ENCODE assay signal across 25 cellular contexts in the genomic region with DNA sequence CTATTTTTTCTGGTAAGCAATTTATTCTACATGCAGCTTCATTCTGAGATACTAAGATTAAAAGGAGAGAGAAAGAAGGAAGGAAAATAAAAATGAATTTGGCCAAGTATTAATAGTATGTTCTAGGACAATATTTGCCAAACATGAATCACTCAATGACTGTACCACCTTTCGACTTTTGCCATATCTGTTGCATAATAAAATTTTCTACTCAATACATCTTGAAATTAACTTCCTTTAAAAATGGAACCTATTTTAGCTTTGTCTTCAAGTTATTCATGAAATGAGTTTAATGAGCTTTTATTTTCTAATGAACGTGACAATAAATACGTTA.
A peak's percentile ranks its signal among the peaks of the same experiment; 100 is the strongest.
DNase-seq lines count a peak whose midpoint lies in the region; ATAC-seq, FAIRE-seq and TF ChIP-seq lines count a peak whose summit lies in the region.
"Had no signal": no experiment of that assay in that cellular context is flagged by ENCODE, and none has a peak within 500 bp of the region (broad histone marks: within the 10 kb centered on the region; RNA-seq: fewer than 3 reads in every experiment).

No MANE protein-coding gene starts in this region.

- no peak overlapping the region for H4K5ac ChIP-seq in IMR-90 (ENCODE audit: low read depth, low read length)

- no peak overlapping the region for H3K4me3 Mint-ChIP-seq in activated CD8-positive, alpha-beta memory T cell treated with anti-CD3 and anti-CD28 coated beads, Interleukin-2, amount 10 ng/mL, durations not matched to agents 7 days and 5 days
- H3K4me3 Mint-ChIP-seq: activated CD4-positive, alpha-beta memory T cell treated with anti-CD3 and anti-CD28 coated beads for 36 hours; activated naive CD4-positive, alpha-beta T cell treated with anti-CD3 and anti-CD28 coated beads for 36 hours; stimulated activated effector memory CD8-positive, alpha-beta T cell treated with anti-CD3 and anti-CD28 coated beads, Interleukin-12 subunit alpha, Interleukin-12 subunit beta, amount 100 ng/mL, for 72 hours; T-helper 2 cell treated with Interferon-gamma antibody and Interleukin-4, amounts not matched to agents 5 μg/mL and 100 μg/mL, for 36 hours had no signal

- H2AFZ ChIP-seq in IMR-90 (replicated peaks; ENCODE audit: low read length, poor library complexity), result no peak overlapping the region
- no peak overlapping the region for H2AFZ ChIP-seq in trophoblast cell (ENCODE audit: insufficient read depth, low read length, poor library complexity)

- POLR2A ChIA-PET in IMR-90 (lab: Charles Lee; ENCODE audit: unreplicated experiment), result no interaction called here

- no peaks in the 10 kb centered on the region for H3K27me3 Mint-ChIP-seq in activated CD8-positive, alpha-beta memory T cell treated with anti-CD3 and anti-CD28 coated beads, Interleukin-2, amount 10 ng/mL, durations not matched to agents 7 days and 5 days
- H3K27me3 Mint-ChIP-seq: activated CD4-positive, alpha-beta memory T cell treated with anti-CD3 and anti-CD28 coated beads for 36 hours had no signal

- no peak for TF ChIP-seq RAD21 in IMR-90 (IDR thresholded peaks at IDR 0.05; ENCODE audit: low read length)

- peaks cover 12 to 15% of the 10 kb centered on the region in 2 experiments; a peak in 3 of 4 replicates for H3K79me1 ChIP-seq in IMR-90 (ENCODE audit: low read depth in 1 of 2, low read length in 2 of 2)
- no peaks in the 10 kb centered on the region for H3K79me1 ChIP-seq in trophoblast cell (ENCODE audit: low read length)

- H2BK15ac ChIP-seq in IMR-90 (ENCODE audit: low read depth, low read length), result no peak overlapping the region

- intact Hi-C loops in IMR-90 (cut with micrococcal nuclease), result no loop called here
- intact Hi-C loops in posterior cingulate gyrus (cut with DNase I), result no loop called here

- H2BK20ac ChIP-seq in IMR-90 (ENCODE audit: low read depth, low read length), result no peak overlapping the region

- no peak for TF ChIP-seq CTCF in IMR-90 (conservative IDR thresholded peaks at IDR 0.05; ENCODE audit: low read depth, low read length)

- no peak overlapping the region for H3K27ac Mint-ChIP-seq in activated CD8-positive, alpha-beta memory T cell treated with anti-CD3 and anti-CD28 coated beads, Interleukin-2, amount 10 ng/mL, durations not matched to agents 7 days and 5 days
- H3K27ac Mint-ChIP-seq: activated CD4-positive, alpha-beta memory T cell treated with anti-CD3 and anti-CD28 coated beads for 36 hours; activated naive CD4-positive, alpha-beta T cell treated with anti-CD3 and anti-CD28 coated beads for 36 hours; stimulated activated effector memory CD8-positive, alpha-beta T cell treated with anti-CD3 and anti-CD28 coated beads, Interleukin-12 subunit alpha, Interleukin-12 subunit beta, amount 100 ng/mL, for 72 hours; T-helper 2 cell treated with Interferon-gamma antibody and Interleukin-4, amounts not matched to agents 5 μg/mL and 100 μg/mL, for 36 hours; type B pancreatic cell had no signal

- WGBS in IMR-90 (ENCODE audit: extremely low coverage in 2 of 2, insufficient read length in 1 of 2), 2 experiments, result no CpG with 5 or more reads among the region's 3 CpGs
- no CpG with 5 or more reads among the region's 3 CpGs for WGBS in trophoblast cell (ENCODE audit: extremely low coverage, insufficient coverage, insufficient read length)

- no TSS peak for BruUV-seq in IMR-90 (replicated peaks; lab: Mats Ljungman, UMichigan)

- no peak overlapping the region for H4K12ac ChIP-seq in trophoblast cell (ENCODE audit: low read depth, low read length)

- H3K23ac ChIP-seq in IMR-90 (ENCODE audit: low read depth, low read length), result no peak overlapping the region
- no peak overlapping the region for H3K23ac ChIP-seq in trophoblast cell (ENCODE audit: low read length)

- no peaks in the 10 kb centered on the region for H3K79me2 ChIP-seq in trophoblast cell (ENCODE audit: control insufficient read depth, insufficient read depth, low read length, poor library complexity)

- H3K4ac ChIP-seq in IMR-90 (ENCODE audit: low read depth, low read length), result no peak overlapping the region
- H3K4ac ChIP-seq in trophoblast cell (ENCODE audit: low read depth, low read length), result no peak overlapping the region

- H3K4me1 Mint-ChIP-seq in activated CD8-positive, alpha-beta memory T cell treated with anti-CD3 and anti-CD28 coated beads, Interleukin-2, amount 10 ng/mL, durations not matched to agents 7 days and 5 days, result no peaks in the 10 kb centered on the region
- H3K4me1 Mint-ChIP-seq: stimulated activated effector memory CD8-positive, alpha-beta T cell treated with anti-CD3 and anti-CD28 coated beads, Interleukin-12 subunit alpha, Interleukin-12 subunit beta, amount 100 ng/mL, for 72 hours had no signal

- no peak overlapping the region for H3K4me3 ChIP-seq in IMR-90 (ENCODE audit: insufficient read depth, low read depth, low read length)
- peak overlapping the region; percentile 40 for H3K4me3 ChIP-seq in endocrine pancreas (ENCODE audit: control insufficient read depth, insufficient read depth, low read length)
- no peak overlapping the region for H3K4me3 ChIP-seq in trophoblast cell (ENCODE audit: low read depth, low read length)
- H3K4me3 ChIP-seq: adrenal gland, BLaER1, body of pancreas, heart left ventricle had no signal

- H2AK5ac ChIP-seq in IMR-90 (ENCODE audit: low read depth, low read length) (no peak overlapping the region), trophoblast cell (ENCODE audit: low read length) (no peak overlapping the region)

- H3K9ac ChIP-seq in IMR-90 (ENCODE audit: low read depth, low read length), result no peak overlapping the region
- H3K9ac ChIP-seq in endocrine pancreas (ENCODE audit: control insufficient read depth, insufficient read depth, low read length), result no peak overlapping the region
- H3K9ac ChIP-seq in trophoblast cell (ENCODE audit: low read length), result no peak overlapping the region
- H3K9ac ChIP-seq: BLaER1 had no signal

- no peak overlapping the region for H4K8ac ChIP-seq in IMR-90 (ENCODE audit: low read depth in 2 of 2, low read length in 2 of 2)
- H4K8ac ChIP-seq in trophoblast cell (ENCODE audit: low read depth, low read length), result no peak overlapping the region

- no peak overlapping the region for H3K56ac ChIP-seq in IMR-90 (ENCODE audit: extremely low read depth, insufficient read depth, low read length)

- H3K36me3 Mint-ChIP-seq in activated CD8-positive, alpha-beta memory T cell treated with anti-CD3 and anti-CD28 coated beads, Interleukin-2, amount 10 ng/mL, durations not matched to agents 7 days and 5 days, result peaks cover 1% of the 10 kb centered on the region
- H3K36me3 Mint-ChIP-seq: activated CD4-positive, alpha-beta memory T cell treated with anti-CD3 and anti-CD28 coated beads for 36 hours; stimulated activated effector memory CD8-positive, alpha-beta T cell treated with anti-CD3 and anti-CD28 coated beads, Interleukin-12 subunit alpha, Interleukin-12 subunit beta, amount 100 ng/mL, for 72 hours; type B pancreatic cell had no signal

- H2AK9ac ChIP-seq in IMR-90 (replicated peaks; ENCODE audit: low read depth, low read length, poor library complexity), result no peak overlapping the region

- no peak overlapping the region for H2BK12ac ChIP-seq in trophoblast cell (ENCODE audit: low read length)

- in situ Hi-C loops in IMR-90 (cut with MboI; ENCODE audit: low sequenced_read_pairs), result no loop called here

- H3K18ac ChIP-seq in IMR-90 (ENCODE audit: low read depth, low read length), result no peak overlapping the region
- H3K18ac ChIP-seq in trophoblast cell (ENCODE audit: low read length), result no peak overlapping the region

- peak; percentile 68 for DNase-seq in DMS53 (lab: John Stamatoyannopoulos, UW)
- no peak for DNase-seq in IMR-90
- DNase-seq in trophoblast cell, result no peak
- no peak for DNase-seq in activated CD8-positive, alpha-beta memory T cell treated with anti-CD3 and anti-CD28 coated beads, Interleukin-2, amount 10 ng/mL, durations not matched to agents 7 days and 5 days
- DNase-seq in posterior cingulate gyrus, result no peak
- DNase-seq in activated effector memory CD4-positive, alpha-beta T cell treated with anti-CD3 and anti-CD28 coated beads, Interleukin-2, amount 50 U/mL, for 16 hours, result no peak
- DNase-seq: activated CD4-positive, alpha-beta memory T cell treated with anti-CD3 and anti-CD28 coated beads for 36 hours; activated CD4-positive, alpha-beta T cell treated with anti-CD3 and anti-CD28 coated beads for 1 hour; activated CD8-positive, alpha-beta memory T cell treated with anti-CD3 and anti-CD28 coated beads, Interleukin-2, amount 50 U/mL, for 4 hours; activated naive CD4-positive, alpha-beta T cell treated with anti-CD3 and anti-CD28 coated beads for 36 hours; foreskin melanocyte; GDM1; heart left ventricle; kidney; left ventricle myocardium superior; NCI-H187 treated with DMSO at 0.1 percent for 48 hours had no signal

- H3K4me2 ChIP-seq in IMR-90 (ENCODE audit: low read depth, low read length) (no peak overlapping the region), trophoblast cell (ENCODE audit: low read length) (no peak overlapping the region)
- H3K4me2 ChIP-seq: BLaER1 had no signal

- peak; percentile 69 for FAIRE-seq in islet of Langerhans (lab: Jason Lieb, UNC)
- FAIRE-seq: kidney had no signal

- dilution Hi-C loops in IMR-90 (cut with HindIII; ENCODE audit: low sequenced_read_pairs, unreplicated experiment), result no loop called here

- H2BK120ac ChIP-seq in IMR-90 (ENCODE audit: low read depth, low read length) (no peak overlapping the region), trophoblast cell (ENCODE audit: insufficient read depth, low read length, poor library complexity) (no peak overlapping the region)

- H3K9me3 Mint-ChIP-seq in activated CD8-positive, alpha-beta memory T cell treated with anti-CD3 and anti-CD28 coated beads, Interleukin-2, amount 10 ng/mL, durations not matched to agents 7 days and 5 days (ENCODE audit: low read depth), result no peaks in the 10 kb centered on the region
- H3K9me3 Mint-ChIP-seq: activated CD4-positive, alpha-beta memory T cell treated with anti-CD3 and anti-CD28 coated beads for 36 hours; activated naive CD4-positive, alpha-beta T cell treated with anti-CD3 and anti-CD28 coated beads for 36 hours; stimulated activated effector memory CD8-positive, alpha-beta T cell treated with anti-CD3 and anti-CD28 coated beads, Interleukin-12 subunit alpha, Interleukin-12 subunit beta, amount 100 ng/mL, for 72 hours; T-helper 2 cell treated with Interferon-gamma antibody and Interleukin-4, amounts not matched to agents 5 μg/mL and 100 μg/mL, for 36 hours; type B pancreatic cell had no signal

- no peak for TF ChIP-seq POLR2A in IMR-90 (IDR thresholded peaks at IDR 0.05; ENCODE audit: low read depth, low read length)

- H2BK5ac ChIP-seq in IMR-90 (ENCODE audit: low read depth, low read length, poor library complexity, severe bottlenecking), result no peak overlapping the region
- no peak overlapping the region for H2BK5ac ChIP-seq in trophoblast cell (ENCODE audit: low read depth, low read length, poor library complexity)

- H3K4me1 ChIP-seq in IMR-90 (ENCODE audit: control insufficient read depth, insufficient read depth, low read length) (peaks cover 2% of the 10 kb centered on the region), endocrine pancreas (ENCODE audit: control insufficient read depth, insufficient read depth, low read length) (peaks cover 9% of the 10 kb centered on the region), trophoblast cell (ENCODE audit: control insufficient read depth in 1 of 2, insufficient read depth in 2 of 2, low read length in 2 of 2) (peaks cover 0 to 2% of the 10 kb centered on the region in 2 experiments)

- no peak overlapping the region for H3K14ac ChIP-seq in IMR-90 (replicated peaks; ENCODE audit: low read depth, low read length)
- no peak overlapping the region for H3K14ac ChIP-seq in trophoblast cell (ENCODE audit: low read length)

- peaks cover 8% of the 10 kb centered on the region for H3K9me1 ChIP-seq in IMR-90 (ENCODE audit: insufficient read depth, low read length)

- H3K27me3 ChIP-seq in IMR-90 (ENCODE audit: control insufficient read depth, insufficient read depth, low read length), result no peaks in the 10 kb centered on the region
- no peaks in the 10 kb centered on the region for H3K27me3 ChIP-seq in endocrine pancreas (ENCODE audit: control insufficient read depth, insufficient read depth, low read length)
- H3K27me3 ChIP-seq in trophoblast cell (ENCODE audit: insufficient read depth, low read length), result no peaks in the 10 kb centered on the region
- H3K27me3 ChIP-seq: adrenal gland, BLaER1, body of pancreas, heart left ventricle had no signal

- ATAC-seq in IMR-90 (ENCODE audit: low read depth), result no peak
- no peak for ATAC-seq in activated CD8-positive, alpha-beta memory T cell treated with anti-CD3 and anti-CD28 coated beads, Interleukin-2, amount 10 ng/mL, durations not matched to agents 7 days and 5 days
- ATAC-seq: body of pancreas; heart left ventricle; left ventricle myocardium superior; Right ventricle myocardium inferior; stimulated activated effector memory CD8-positive, alpha-beta T cell treated with anti-CD3 and anti-CD28 coated beads, Interleukin-12 subunit alpha, Interleukin-12 subunit beta, amount 100 ng/mL, for 72 hours had no signal

- no peak overlapping the region for H4K91ac ChIP-seq in IMR-90 (ENCODE audit: insufficient read depth, low read depth, low read length)
- no peak overlapping the region for H4K91ac ChIP-seq in trophoblast cell (ENCODE audit: low read depth, low read length)

- CTCF ChIA-PET in IMR-90 (lab: Yijun Ruan, JAX), result interaction anchor here (0.6 kb wide), 1 partner anchor 54 kb away, joined by 10 read pairs; no protein-coding TSS in a partner anchor
- CTCF ChIA-PET in activated CD8-positive, alpha-beta memory T cell treated with anti-CD3 and anti-CD28 coated beads, Interleukin-2, amount 10 ng/mL, durations not matched to agents 7 days and 5 days (lab: Charles Lee), result no interaction called here

- H3K9me3 ChIP-seq in IMR-90 (ENCODE audit: control insufficient read depth, insufficient read depth, low read length), result no peaks in the 10 kb centered on the region
- H3K9me3 ChIP-seq in endocrine pancreas (ENCODE audit: control insufficient read depth, low read length), result no peaks in the 10 kb centered on the region
- peaks cover 1% of the 10 kb centered on the region for H3K9me3 ChIP-seq in trophoblast cell (ENCODE audit: insufficient read depth, low read depth, low read length)
- H3K9me3 ChIP-seq: adrenal gland, body of pancreas, heart left ventricle had no signal

- H3K36me3 ChIP-seq in IMR-90 (ENCODE audit: control insufficient read depth, insufficient read depth, low read length) (no peaks in the 10 kb centered on the region), endocrine pancreas (ENCODE audit: control insufficient read depth, insufficient read depth, low read length) (no peaks in the 10 kb centered on the region), trophoblast cell (ENCODE audit: control insufficient read depth in 1 of 2, insufficient read depth in 2 of 2, low read length in 2 of 2) (no peaks in the 10 kb centered on the region)
- H3K36me3 ChIP-seq: adrenal gland had no signal

- H4K20me1 ChIP-seq in IMR-90 (ENCODE audit: insufficient read depth, low read length), result no peaks in the 10 kb centered on the region

- H3K27ac ChIP-seq in IMR-90 (ENCODE audit: insufficient read depth, low read length) (no peak overlapping the region), trophoblast cell (ENCODE audit: low read depth, low read length) (no peak overlapping the region)
- H3K27ac ChIP-seq: BLaER1, body of pancreas had no signal
